ENCODE assay signal across 12 cellular contexts in genomic region chr15:29675791-29676301, GRCh38.
DNase-seq lines count a peak whose midpoint lies in the region; ATAC-seq and TF ChIP-seq lines count a peak whose summit lies in the region.
"Had no signal": no experiment of that assay in that cellular context is flagged by ENCODE, and none has a peak within 500 bp of the region (broad histone marks: within the 10 kb centered on the region; RNA-seq: fewer than 3 reads in every experiment).

No MANE protein-coding gene starts in this region.

- H3K27me3 ChIP-seq in AG04450 (ENCODE audit: control insufficient read depth, insufficient read depth, low read length) (no peaks in the 10 kb centered on the region), PC-3 (ENCODE audit: low read length) (no peaks in the 10 kb centered on the region), mucosa of stomach (ENCODE audit: control insufficient read depth, insufficient read depth, low read length) (no peaks in the 10 kb centered on the region)

- peaks cover 4% of the 10 kb centered on the region for H3F3A ChIP-seq in PC-3 (ENCODE audit: low read length, unreplicated experiment)

- DNase-seq in AG04450 (ENCODE audit: low read depth, low spot score) (no peak), PC-3 (no peak), fibroblast of villous mesenchyme (ENCODE audit: low read depth) (no peak)
- DNase-seq in stimulated activated CD4-positive, alpha-beta T cell treated with anti-CD3 and anti-CD28 coated beads, Interleukin-12 subunit alpha, Interleukin-12 subunit beta, amount 100 ng/mL, for 4 hours, result no peak
- no peak for DNase-seq in activated effector memory CD4-positive, alpha-beta T cell treated with Interleukin-2 at 50 U/mL for 16 hours
- DNase-seq: MM.1S, naive B cell, SHP77 treated with DMSO at 0.1 percent for 48 hours had no signal

- POLR2A ChIA-PET in AG04450 (lab: Yijun Ruan, JAX), result no interaction called here
- POLR2A ChIA-PET in PC-3 (lab: Charles Lee; ENCODE audit: unreplicated experiment), result no interaction called here

- H3K9ac ChIP-seq in PC-3 (ENCODE audit: low read length) (no peak overlapping the region), mucosa of stomach (ENCODE audit: low read length) (peak overlapping the region; percentile 28)

- no peak for ATAC-seq in PC-3
- ATAC-seq in GM19455 (IDR thresholded peaks at IDR 0.05; ENCODE audit: unreplicated experiment), result no peak
- ATAC-seq in GM21786 (IDR thresholded peaks at IDR 0.05; ENCODE audit: unreplicated experiment), result no peak
- ATAC-seq: stimulated activated effector memory CD8-positive, alpha-beta T cell treated with anti-CD3 and anti-CD28 coated beads, Interleukin-12 subunit alpha, Interleukin-12 subunit beta, amount 100 ng/mL, for 72 hours had no signal

- no peaks in the 10 kb centered on the region for H4K20me1 ChIP-seq in PC-3 (ENCODE audit: low read length)

- H3K9me2 ChIP-seq in PC-3 (replicated peaks; ENCODE audit: low read length), result no peaks in the 10 kb centered on the region

- H3K79me2 ChIP-seq in PC-3 (ENCODE audit: low read length), result no peaks in the 10 kb centered on the region

- no peak overlapping the region for H3K27ac ChIP-seq in AG04450 (ENCODE audit: low read depth, low read length)
- H3K27ac ChIP-seq in PC-3 (ENCODE audit: low read length), result no peak overlapping the region

- BruUV-seq in PC-3 (replicated peaks; lab: Mats Ljungman, UMichigan), result no TSS peak

- H3K4me1 ChIP-seq in PC-3 (ENCODE audit: insufficient read depth, low read length), result peaks cover 57% of the 10 kb centered on the region
- H3K4me1 ChIP-seq in mucosa of stomach (ENCODE audit: control insufficient read depth, insufficient read depth, low read length), result peaks cover 42% of the 10 kb centered on the region

- H3K9me3 ChIP-seq in AG04450 (ENCODE audit: control insufficient read depth, insufficient read depth, low read length) (no peaks in the 10 kb centered on the region; the same call in 1 of the 2 replicates), PC-3 (ENCODE audit: low read length) (no peaks in the 10 kb centered on the region), mucosa of stomach (ENCODE audit: control insufficient read depth, low read length) (no peaks in the 10 kb centered on the region)

- H2AFZ ChIP-seq in PC-3 (ENCODE audit: low read length), result no peak overlapping the region

- 0 out of 2 replicates have a peak overlapping the region, but pooled peaks have one; percentile 22 for H3K4me2 ChIP-seq in PC-3 (ENCODE audit: low read length)

- intact Hi-C loops in PC-3 (cut with micrococcal nuclease), result no loop called here

- CTCF ChIA-PET in AG04450 (lab: Charles Lee) (interaction anchor here (1.7 kb wide), 1 partner anchor 399 kb away, joined by 19 read pairs; no protein-coding TSS in a partner anchor), PC-3 (lab: Charles Lee) (no interaction called here)

- H3K36me3 ChIP-seq in PC-3 (ENCODE audit: low read depth, low read length), result no peaks in the 10 kb centered on the region
- H3K36me3 ChIP-seq in mucosa of stomach (ENCODE audit: control insufficient read depth, insufficient read depth, low read length), result peaks cover under 1% of the 10 kb centered on the region

- peak overlapping the region; percentile 64 for H3K4me3 ChIP-seq in AG04450 (ENCODE audit: low read depth, low read length)
- H3K4me3 ChIP-seq in PC-3 (ENCODE audit: low read length), result no peak overlapping the region
- H3K4me3 ChIP-seq in fibroblast of villous mesenchyme (ENCODE audit: low read depth, low read length), result peak overlapping the region; percentile 65
- H3K4me3 ChIP-seq in mucosa of stomach (ENCODE audit: low read length), result no peak overlapping the region

- TF ChIP-seq CTCF in AG04450 (IDR thresholded peaks at IDR 0.05; ENCODE audit: low read depth, low read length), result no peak
- no peak for TF ChIP-seq CTCF in PC-3 (conservative IDR thresholded peaks at IDR 0.05; ENCODE audit: low read depth, low read length)
- no peak for TF ChIP-seq CTCF in fibroblast of villous mesenchyme (IDR thresholded peaks at IDR 0.05; ENCODE audit: insufficient read depth, low read depth, low read length)

Comparison
In these comparisons a context has a peak if more than half of its experiments do, and no peak if none do; other contexts are left out.
1. H3K4me3 ChIP-seq: peak in AG04450 (single experiment) and fibroblast of villous mesenchyme (single experiment); none in PC-3 (single experiment) and mucosa of stomach (single experiment).